18 cellular contexts compared by ENCODE assay signal in the genomic region with DNA sequence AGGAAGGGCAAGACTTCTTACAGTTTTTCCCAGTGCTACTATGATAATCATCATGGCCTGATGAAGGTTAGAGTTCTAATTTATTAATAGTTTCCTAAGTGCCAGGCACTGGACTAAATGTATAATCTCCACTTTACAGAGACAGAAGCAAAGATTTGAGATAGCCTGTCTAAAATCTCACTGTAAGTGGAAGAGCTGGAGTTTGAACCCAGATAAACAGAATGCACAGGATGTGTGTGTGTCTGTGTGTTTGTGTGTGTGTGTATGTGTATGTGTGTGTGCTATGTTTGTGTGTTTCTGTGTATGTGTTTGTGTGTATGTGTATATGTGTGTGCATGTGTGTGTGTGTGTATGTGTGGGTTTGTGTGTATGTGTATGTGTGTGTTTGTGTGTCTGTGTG.
DNase-seq lines count a peak whose midpoint lies in the region; ATAC-seq and TF ChIP-seq lines count a peak whose summit lies in the region.
"Had no signal": no experiment of that assay in that cellular context is flagged by ENCODE, and none has a peak within 500 bp of the region (broad histone marks: within the 10 kb centered on the region; RNA-seq: fewer than 3 reads in every experiment).

No MANE protein-coding gene starts in this region.

- H3K9me3 ChIP-seq in CD4-positive, alpha-beta memory T cell (ENCODE audit: control insufficient read depth in 1 of 2, low read length in 2 of 2) = no peaks in the 10 kb centered on the region
- H3K9me3 ChIP-seq in gastroesophageal sphincter (no peaks in the 10 kb centered on the region), gastrocnemius medialis (no peaks in the 10 kb centered on the region), PC-3 (ENCODE audit: low read length) (no peaks in the 10 kb centered on the region)

- no peak overlapping the region for H3K4me2 ChIP-seq in PC-3 (ENCODE audit: low read length)

- CTCF ChIA-PET in CD4-positive, alpha-beta memory T cell (lab: Charles Lee; ENCODE audit: partially characterized antibody) = no interaction called here
- CTCF ChIA-PET in PC-3 (lab: Charles Lee) = interaction anchor here (0.5 kb wide), 1 partner anchor 195 kb away, joined by 3 read pairs; no protein-coding TSS in a partner anchor

- H3K36me3 Mint-ChIP-seq in CD4-positive, alpha-beta memory T cell = no peaks in the 10 kb centered on the region
- peaks cover 2% of the 10 kb centered on the region for H3K36me3 Mint-ChIP-seq in T-helper 1 cell treated with Interleukin-12 subunit alpha and Interleukin-12 subunit beta and Interleukin-4 antibody, amounts not matched to agents 30 μg/mL and 1 μg/mL, for 36 hours (ENCODE audit: low read depth)
- no peaks in the 10 kb centered on the region for H3K36me3 Mint-ChIP-seq in stimulated activated effector memory CD8-positive, alpha-beta T cell treated with anti-CD3 and anti-CD28 coated beads, Interleukin-12 subunit alpha, Interleukin-12 subunit beta, amount 100 ng/mL, for 72 hours
- H3K36me3 Mint-ChIP-seq: naive B cell had no signal

- no peaks in the 10 kb centered on the region for H3K9me2 ChIP-seq in PC-3 (replicated peaks; ENCODE audit: low read length)

- H3K27ac ChIP-seq in CD4-positive, alpha-beta memory T cell (ENCODE audit: low read depth, low read length) = no peak overlapping the region
- H3K27ac ChIP-seq in gastroesophageal sphincter (peak overlapping the region in 3 of 4 donors; percentile 45 to 70 (median 54)), gastrocnemius medialis (peak overlapping the region in 1 of 4 donors; percentile 17), PC-3 (ENCODE audit: low read length) (no peak overlapping the region)
- H3K27ac ChIP-seq: foreskin keratinocyte, GM23248 had no signal

- POLR2A ChIA-PET in CD4-positive, alpha-beta memory T cell (lab: Charles Lee; ENCODE audit: partially characterized antibody) = interaction anchor here (0.6 kb wide), 1 partner anchor 199 kb away, joined by 3 read pairs; no protein-coding TSS in a partner anchor
- POLR2A ChIA-PET in PC-3 (lab: Charles Lee; ENCODE audit: unreplicated experiment) = no interaction called here

- H3F3A ChIP-seq in PC-3 (ENCODE audit: low read length, unreplicated experiment) = no peaks in the 10 kb centered on the region

- DNase-seq in CD4-positive, alpha-beta memory T cell = no peak
- DNase-seq in stimulated activated effector memory CD8-positive, alpha-beta T cell treated with anti-CD3 and anti-CD28 coated beads, Interleukin-12 subunit alpha, Interleukin-12 subunit beta, amount 100 ng/mL, for 72 hours (ENCODE audit: low spot score in 2 of 2) = no peak
- no peak for DNase-seq in gastrocnemius medialis
- no peak for DNase-seq in PC-3
- no peak for DNase-seq in activated gamma-delta T cell treated with Interleukin-2 at 50 U/mL for 16 hours
- DNase-seq in hepatic stellate cell (ENCODE audit: low spot score) = no peak
- DNase-seq: activated CD4-positive, alpha-beta T cell treated with anti-CD3 and anti-CD28 coated beads for 48 hours; AML-193; foreskin keratinocyte; GDM1; naive B cell; NCI-H146; NCI-H345 had no signal

- H3K36me3 ChIP-seq in CD4-positive, alpha-beta memory T cell (ENCODE audit: insufficient read depth, low read length) = no peaks in the 10 kb centered on the region
- H3K36me3 ChIP-seq in gastroesophageal sphincter (no peaks in the 10 kb centered on the region), gastrocnemius medialis (no peaks in the 10 kb centered on the region), PC-3 (ENCODE audit: low read depth, low read length) (no peaks in the 10 kb centered on the region)

- TF ChIP-seq CTCF in gastroesophageal sphincter (IDR thresholded peaks at IDR 0.05) (no peak), gastrocnemius medialis (IDR thresholded peaks at IDR 0.05 in 4 of 5, conservative IDR thresholded peaks at IDR 0.05 in 1 of 5) (no peak), PC-3 (conservative IDR thresholded peaks at IDR 0.05; ENCODE audit: low read depth, low read length) (no peak)

- no peak for ATAC-seq in gastroesophageal sphincter
- ATAC-seq in stimulated activated effector memory CD8-positive, alpha-beta T cell treated with anti-CD3 and anti-CD28 coated beads, Interleukin-12 subunit alpha, Interleukin-12 subunit beta, amount 100 ng/mL, for 72 hours = no peak
- no peak for ATAC-seq in gastrocnemius medialis
- ATAC-seq in PC-3 = no peak
- ATAC-seq: foreskin keratinocyte had no signal

- H3K9ac ChIP-seq in PC-3 (ENCODE audit: low read length) = no peak overlapping the region
- H3K9ac ChIP-seq: GM23248 had no signal

- no peaks in the 10 kb centered on the region for H3K27me3 Mint-ChIP-seq in CD4-positive, alpha-beta memory T cell
- H3K27me3 Mint-ChIP-seq in T-helper 1 cell treated with Interleukin-12 subunit alpha and Interleukin-12 subunit beta and Interleukin-4 antibody, amounts not matched to agents 30 μg/mL and 1 μg/mL, for 36 hours (ENCODE audit: low read depth) = peaks cover 19% of the 10 kb centered on the region
- H3K27me3 Mint-ChIP-seq: stimulated activated naive CD8-positive, alpha-beta T cell treated with anti-CD3 and anti-CD28 coated beads, Interleukin-15, Interleukin-2, amounts not matched to agents 100 ng/mL and 50 ng/mL, for 24 hours had no signal

- no peaks in the 10 kb centered on the region for H4K20me1 ChIP-seq in PC-3 (ENCODE audit: low read length)

- peaks cover 45 to 66% (median 53%) of the 10 kb centered on the region in 4 donors for H3K4me1 Mint-ChIP-seq in CD4-positive, alpha-beta memory T cell
- peaks cover 19% of the 10 kb centered on the region for H3K4me1 Mint-ChIP-seq in T-helper 1 cell treated with Interleukin-12 subunit alpha and Interleukin-12 subunit beta and Interleukin-4 antibody, amounts not matched to agents 30 μg/mL and 1 μg/mL, for 36 hours (ENCODE audit: low read depth)
- H3K4me1 Mint-ChIP-seq in stimulated activated effector memory CD8-positive, alpha-beta T cell treated with anti-CD3 and anti-CD28 coated beads, Interleukin-12 subunit alpha, Interleukin-12 subunit beta, amount 100 ng/mL, for 72 hours = peaks cover 45% of the 10 kb centered on the region

- intact Hi-C loops in CD4-positive, alpha-beta memory T cell (cut with micrococcal nuclease) = no loop called here
- intact Hi-C loops in gastrocnemius medialis (cut with DNase I; ENCODE audit: low total_unique reads) (no loop called here), PC-3 (cut with micrococcal nuclease) (no loop called here)

- H3K4me3 Mint-ChIP-seq in CD4-positive, alpha-beta memory T cell = peak overlapping the region in 4 of 8 donors; percentile 32 to 80 (median 78)
- H3K4me3 Mint-ChIP-seq in T-helper 1 cell treated with Interleukin-12 subunit alpha and Interleukin-12 subunit beta and Interleukin-4 antibody, amounts not matched to agents 30 μg/mL and 1 μg/mL, for 36 hours = peak overlapping the region; percentile 2
- H3K4me3 Mint-ChIP-seq in stimulated activated effector memory CD8-positive, alpha-beta T cell treated with anti-CD3 and anti-CD28 coated beads, Interleukin-12 subunit alpha, Interleukin-12 subunit beta, amount 100 ng/mL, for 72 hours = no peak overlapping the region
- H3K4me3 Mint-ChIP-seq: naive B cell; stimulated activated naive CD8-positive, alpha-beta T cell treated with anti-CD3 and anti-CD28 coated beads, Interleukin-15, Interleukin-2, amounts not matched to agents 100 ng/mL and 50 ng/mL, for 24 hours had no signal

- no peak overlapping the region for H3K4me3 ChIP-seq in CD4-positive, alpha-beta memory T cell (ENCODE audit: low read length in 2 of 2)
- no peak overlapping the region for H3K4me3 ChIP-seq in gastroesophageal sphincter
- H3K4me3 ChIP-seq in gastrocnemius medialis = no peak overlapping the region
- no peak overlapping the region for H3K4me3 ChIP-seq in PC-3 (ENCODE audit: low read length)
- H3K4me3 ChIP-seq: GM23248 had no signal

- no peak for TF ChIP-seq EP300 in gastroesophageal sphincter (IDR thresholded peaks at IDR 0.05)

- no peaks in the 10 kb centered on the region for H3K27me3 ChIP-seq in CD4-positive, alpha-beta memory T cell (ENCODE audit: insufficient read depth, low read length)
- H3K27me3 ChIP-seq in gastroesophageal sphincter = no peaks in the 10 kb centered on the region
- H3K27me3 ChIP-seq in gastrocnemius medialis = no peaks in the 10 kb centered on the region
- peaks cover 95% of the 10 kb centered on the region for H3K27me3 ChIP-seq in PC-3 (ENCODE audit: low read length)

- no peak overlapping the region for H2AFZ ChIP-seq in PC-3 (ENCODE audit: low read length)
- H2AFZ ChIP-seq: GM23248 had no signal

- no peak for TF ChIP-seq POLR2A in gastroesophageal sphincter (IDR thresholded peaks at IDR 0.05)
- no peak for TF ChIP-seq POLR2A in gastrocnemius medialis (IDR thresholded peaks at IDR 0.05)

- H3K4me1 ChIP-seq in CD4-positive, alpha-beta memory T cell (ENCODE audit: insufficient read depth, low read length) = peaks cover 49% of the 10 kb centered on the region
- H3K4me1 ChIP-seq in gastroesophageal sphincter (peaks cover 4 to 55% (median 10%) of the 10 kb centered on the region in 3 donors), gastrocnemius medialis (peaks cover 3 to 4% of the 10 kb centered on the region in 2 donors), PC-3 (ENCODE audit: insufficient read depth, low read length) (no peaks in the 10 kb centered on the region)
- H3K4me1 ChIP-seq: foreskin keratinocyte had no signal

- in situ Hi-C loops in gastrocnemius medialis (cut with MboI; ENCODE audit: low sequenced_read_pairs in 4 of 4) = no loop called here

- H3K79me2 ChIP-seq in PC-3 (ENCODE audit: low read length) = no peaks in the 10 kb centered on the region

- peak overlapping the region in 6 of 7 donors; percentile 37 to 88 (median 73) for H3K27ac Mint-ChIP-seq in CD4-positive, alpha-beta memory T cell
- no peak overlapping the region for H3K27ac Mint-ChIP-seq in T-helper 1 cell treated with Interleukin-12 subunit alpha and Interleukin-12 subunit beta and Interleukin-4 antibody, amounts not matched to agents 30 μg/mL and 1 μg/mL, for 36 hours
- H3K27ac Mint-ChIP-seq in stimulated activated effector memory CD8-positive, alpha-beta T cell treated with anti-CD3 and anti-CD28 coated beads, Interleukin-12 subunit alpha, Interleukin-12 subunit beta, amount 100 ng/mL, for 72 hours = peak overlapping the region; percentile 6
- H3K27ac Mint-ChIP-seq: progenitor cell of endocrine pancreas; stimulated activated naive CD8-positive, alpha-beta T cell treated with anti-CD3 and anti-CD28 coated beads, Interleukin-15, Interleukin-2, amounts not matched to agents 100 ng/mL and 50 ng/mL, for 24 hours had no signal

- BruUV-seq in PC-3 (replicated peaks; lab: Mats Ljungman, UMichigan) = no TSS peak

- no peaks in the 10 kb centered on the region for H3K9me3 Mint-ChIP-seq in CD4-positive, alpha-beta memory T cell
- H3K9me3 Mint-ChIP-seq in T-helper 1 cell treated with Interleukin-12 subunit alpha and Interleukin-12 subunit beta and Interleukin-4 antibody, amounts not matched to agents 30 μg/mL and 1 μg/mL, for 36 hours = no peaks in the 10 kb centered on the region
- no peaks in the 10 kb centered on the region for H3K9me3 Mint-ChIP-seq in stimulated activated effector memory CD8-positive, alpha-beta T cell treated with anti-CD3 and anti-CD28 coated beads, Interleukin-12 subunit alpha, Interleukin-12 subunit beta, amount 100 ng/mL, for 72 hours
- H3K9me3 Mint-ChIP-seq: naive B cell; stimulated activated naive CD8-positive, alpha-beta T cell treated with anti-CD3 and anti-CD28 coated beads, Interleukin-15, Interleukin-2, amounts not matched to agents 100 ng/mL and 50 ng/mL, for 24 hours had no signal

Comparison
In these comparisons a context has a peak if more than half of its experiments do, and no peak if none do; other contexts are left out.
1. H3K27ac ChIP-seq: peak in gastroesophageal sphincter (3 of 4); none in CD4-positive, alpha-beta memory T cell (single experiment) and PC-3 (single experiment).